ENCODE assay signal across 12 cellular contexts in genomic region chr2:164542584-164543021, GRCh38.
DNase-seq lines count a peak whose midpoint lies in the region; ATAC-seq, FAIRE-seq and TF ChIP-seq lines count a peak whose summit lies in the region.
"Had no signal": no experiment of that assay in that cellular context is flagged by ENCODE, and none has a peak within 500 bp of the region (broad histone marks: within the 10 kb centered on the region; RNA-seq: fewer than 3 reads in every experiment).

No MANE protein-coding gene starts in this region.

- TF ChIP-seq CTCF in HFFc6 (IDR thresholded peaks at IDR 0.05), result no peak
- no peak for TF ChIP-seq CTCF in retinal pigment epithelial cell (conservative IDR thresholded peaks at IDR 0.05; ENCODE audit: low read depth, low read length)

- DNase-seq in HFFc6, result peak; percentile 70
- peak; percentile 32 for DNase-seq in NCI-H345 treated with DMSO at 0.1 percent for 48 hours (lab: John Stamatoyannopoulos, UW; ENCODE audit: unreplicated experiment)
- peak; percentile 62 for DNase-seq in retinal pigment epithelial cell (ENCODE audit: low read depth)
- DNase-seq in HTR-8/SVneo (ENCODE audit: insufficient read length, low spot score), result no peak
- DNase-seq: activated T-cell treated with anti-CD3 and anti-CD28 coated beads for 4 hours, dorsolateral prefrontal cortex had no signal

- no peaks in the 10 kb centered on the region for H3K36me3 Mint-ChIP-seq in HFFc6 (ENCODE audit: low read depth)

- H3K4me3 ChIP-seq in retinal pigment epithelial cell (ENCODE audit: low read length), result no peak overlapping the region
- H3K4me3 ChIP-seq: dorsolateral prefrontal cortex, prostate gland had no signal

- H3K27me3 Mint-ChIP-seq in HFFc6 (ENCODE audit: insufficient read depth), result peaks cover 21% of the 10 kb centered on the region

- H3K27ac Mint-ChIP-seq in HFFc6, result no peak overlapping the region

- ATAC-seq in GM21619 (IDR thresholded peaks at IDR 0.05; ENCODE audit: unreplicated experiment) (no peak), GM21723 (IDR thresholded peaks at IDR 0.05; ENCODE audit: unreplicated experiment) (no peak), GM18873 (IDR thresholded peaks at IDR 0.05; ENCODE audit: low FRiP score, unreplicated experiment) (no peak)

- peaks cover 13% of the 10 kb centered on the region for H3K4me1 Mint-ChIP-seq in HFFc6 (ENCODE audit: low read depth)

- peaks cover 7% of the 10 kb centered on the region for H3K9me3 Mint-ChIP-seq in HFFc6

- H3K4me3 Mint-ChIP-seq in HFFc6, result no peak overlapping the region

- FAIRE-seq in endometrium (lab: Jason Lieb, UNC), result peak; percentile 57
- FAIRE-seq in HTR-8/SVneo (lab: Jason Lieb, UNC), result no peak
- FAIRE-seq: GM19239 had no signal
